ENCODE assay signal across 8 cellular contexts in genomic region chr2:163736433-163737168, GRCh38. TPM values are rescaled to one million over a fixed set of nuclear protein-coding genes. Genes with fewer than 3 reads are reported as not detected.
A peak's percentile ranks its signal among the peaks of the same experiment; 100 is the strongest.
DNase-seq lines count a peak whose midpoint lies in the region; ATAC-seq and TF ChIP-seq lines count a peak whose summit lies in the region.

No MANE protein-coding gene starts in this region.

- H3K36me3 ChIP-seq in muscle layer of colon (ENCODE audit: insufficient read depth, low read length), result no peaks in the 10 kb centered on the region

- peak overlapping the region; percentile 69 to 86 for H3K4me3 ChIP-seq in muscle layer of colon (ENCODE audit: low read depth in 1 of 2, low read length in 2 of 2)

- peak; percentile 13 for DNase-seq in GM13976 (ENCODE audit: low spot score)
- DNase-seq in fibroblast of gingiva (ENCODE audit: low read depth), result peak; percentile 27
- DNase-seq in T-helper 1 cell, result no peak
- no peak for DNase-seq in stimulated activated CD4-positive, alpha-beta T cell treated with anti-CD3 and anti-CD28 coated beads, Interleukin-4, amount 100 ng/mL, for 1 hour
- DNase-seq in putamen (ENCODE audit: low spot score), result no peak

- no peak for ATAC-seq in GM18520 (IDR thresholded peaks at IDR 0.05; ENCODE audit: unreplicated experiment)

- no peaks in the 10 kb centered on the region for H3K27me3 ChIP-seq in muscle layer of colon (ENCODE audit: control insufficient read depth in 1 of 2, insufficient read depth in 2 of 2, low read length in 2 of 2)

- TF ChIP-seq CTCF in GM13976 (IDR thresholded peaks at IDR 0.05; ENCODE audit: borderline replicate concordance, control extremely low read depth, extremely low read depth, insufficient read depth, missing control alignments), result no peak

- H3K4me1 ChIP-seq in muscle layer of colon (ENCODE audit: insufficient read depth, low read length), result no peaks in the 10 kb centered on the region

- peak overlapping the region; percentile 16 for H3K9ac ChIP-seq in muscle layer of colon (ENCODE audit: low read length)

- H3K9me3 ChIP-seq in muscle layer of colon (ENCODE audit: low read length), result no peaks in the 10 kb centered on the region

- in situ Hi-C loops in GM13976 (cut with MboI; ENCODE audit: low sequenced_read_pairs, unreplicated experiment), result no loop called here

- peak overlapping the region; percentile 66 for H3K27ac ChIP-seq in muscle layer of colon (ENCODE audit: low read depth, low read length)

TF ChIP-seq in PFSK-1, 5 proteins besides CTCF, POLR2A, EP300 and RAD21:
- peak; percentile 50; the same call in 1 of the 2 replicates for TF ChIP-seq POLR2AphosphoS5 (IDR thresholded peaks at IDR 0.05; ENCODE audit: low read depth, low read length)
- TF ChIP-seq TAF1 (IDR thresholded peaks at IDR 0.05; ENCODE audit: borderline replicate concordance, insufficient read depth, low read length), result no peak
- TF ChIP-seq SIN3A (IDR thresholded peaks at IDR 0.05; ENCODE audit: borderline replicate concordance, insufficient read depth, low read length), result peak; percentile 18; the same call in 1 of the 2 replicates

RNA-seq across cellular contexts. Expression of gene FIGN, which starts 0.8 kb away (rescaled TPM):
- 1.8 TPM for polyA plus RNA-seq in PFSK-1 (2012; ENCODE audit: insufficient read length, low read depth)

Comparison
In these comparisons a context has a peak if more than half of its experiments do, and no peak if none do; other contexts are left out.
1. DNase-seq: peak in GM13976 (single experiment) and fibroblast of gingiva (single experiment); none in T-helper 1 cell (0 of 5), stimulated activated CD4-positive, alpha-beta T cell treated with anti-CD3 and anti-CD28 coated beads, Interleukin-4, amount 100 ng/mL, for 1 hour (single experiment) and putamen (single experiment).